In the genomic region with DNA sequence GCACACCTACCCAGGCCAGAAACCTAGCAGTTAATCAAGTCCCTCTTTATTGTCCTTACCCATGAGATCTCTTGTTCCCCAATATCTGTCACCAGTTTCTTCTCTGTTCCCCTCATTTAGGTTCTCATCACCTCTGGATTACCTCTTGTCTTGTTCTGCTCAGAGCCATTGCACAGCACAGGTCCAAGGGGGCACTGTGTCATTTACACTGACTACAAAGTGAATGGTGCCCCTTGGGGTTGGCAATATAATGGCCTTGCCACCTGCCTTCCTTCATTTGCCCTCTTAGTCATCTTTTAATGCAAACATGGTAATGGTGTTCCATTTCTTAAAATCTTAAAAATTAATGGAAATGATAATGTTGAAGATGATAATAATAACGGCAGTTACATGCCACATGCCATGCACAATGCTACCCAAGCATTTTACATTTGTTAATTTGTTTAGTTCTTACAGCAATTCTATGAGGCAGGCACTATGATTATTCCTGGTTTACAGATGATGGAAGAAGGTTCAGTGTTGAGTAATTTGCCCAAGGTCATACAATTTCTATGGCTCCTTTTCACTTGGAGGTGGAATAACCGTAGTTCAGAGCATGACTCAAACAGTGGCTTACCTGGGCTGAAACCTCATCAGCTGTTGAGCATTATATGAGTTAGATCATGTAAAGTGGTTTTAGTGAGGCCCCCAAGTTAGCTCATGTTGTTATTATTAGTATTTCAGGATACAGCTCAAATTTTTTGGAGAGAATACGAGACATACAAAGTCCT, we compare ENCODE assay signal across 21 cellular contexts.
"Had no signal": no experiment of that assay in that cellular context is flagged by ENCODE, and none has a peak within 500 bp of the region (broad histone marks: within the 10 kb centered on the region; RNA-seq: fewer than 3 reads in every experiment).

No MANE protein-coding gene starts in this region.

- ATAC-seq: activated CD8-positive, alpha-beta T cell treated with anti-CD3 and anti-CD28 coated beads, Interleukin-2, amount 10 ng/mL, durations not matched to agents 7 days and 5 days; left ventricle myocardium superior; natural killer cell; right lobe of liver had no signal

- H3K4me3 ChIP-seq: adrenal gland, colonic mucosa, esophagus squamous epithelium, prostate gland, right lobe of liver, suprapubic skin, upper lobe of left lung had no signal

- DNase-seq: activated CD4-positive, alpha-beta T cell treated with anti-CD3 and anti-CD28 coated beads, Interleukin-2, amount 10 ng/mL, durations not matched to agents 24 days and 14 days; activated CD4-positive, CD25-positive, alpha-beta regulatory T cell; activated CD8-positive, alpha-beta memory T cell treated with anti-CD3 and anti-CD28 coated beads, Interleukin-2, amount 50 U/mL, for 4 hours; activated CD8-positive, alpha-beta T cell treated with anti-CD3 and anti-CD28 coated beads, Interleukin-2, amount 10 ng/mL, durations not matched to agents 7 days and 5 days; activated effector memory CD4-positive, alpha-beta T cell treated with anti-CD3 and anti-CD28 coated beads, Interleukin-2, amount 50 U/mL, for 16 hours; activated T-cell treated with anti-CD3 and anti-CD28 coated beads, Interleukin-2, amount 50 U/mL, for 48 hours; adrenal gland; central memory CD4-positive, alpha-beta T cell; colonic mucosa; esophagus squamous epithelium; glutamatergic neuron; hypothalamus; kidney glomerular epithelial cell; left ventricle myocardium superior; mesenchymal stem cell; natural killer cell; nucleus accumbens; right lobe of liver; upper lobe of left lung had no signal
